In genomic region chr7:54841772-54842707, GRCh38 we compare ENCODE assay signal across 8 cellular contexts.
DNase-seq lines count a peak whose midpoint lies in the region; ATAC-seq, FAIRE-seq and TF ChIP-seq lines count a peak whose summit lies in the region.

No MANE protein-coding gene starts in this region.

- TF ChIP-seq POLR2A in heart left ventricle (IDR thresholded peaks at IDR 0.05), result no peak

- H3K4me1 ChIP-seq in right atrium auricular region (peaks cover 0 to 13% of the 10 kb centered on the region in 2 donors), RWPE2 (ENCODE audit: insufficient read depth, poor library complexity, severe bottlenecking) (peaks cover 56% of the 10 kb centered on the region), heart left ventricle (peaks cover 0 to 43% (median 20%) of the 10 kb centered on the region in 12 donors)

- ATAC-seq in Right ventricle myocardium superior (ENCODE audit: poor library complexity) (peak; percentile 30), RWPE2 (ENCODE audit: low read depth) (peak; percentile 52), heart left ventricle (peak in 1 of 4 donors; percentile 38), GM21515 (IDR thresholded peaks at IDR 0.05; ENCODE audit: unreplicated experiment) (no peak), GM21381 (IDR thresholded peaks at IDR 0.05; ENCODE audit: unreplicated experiment) (no peak)

- H3K27me3 ChIP-seq in right atrium auricular region (no peaks in the 10 kb centered on the region), RWPE2 (ENCODE audit: insufficient read depth, poor library complexity, severe bottlenecking) (no peaks in the 10 kb centered on the region), heart left ventricle (no peaks in the 10 kb centered on the region)

- no peaks in the 10 kb centered on the region for H3K36me3 ChIP-seq in right atrium auricular region
- no peaks in the 10 kb centered on the region; the same call in 1 of the 2 replicates for H3K36me3 ChIP-seq in RWPE2 (ENCODE audit: low read depth)
- H3K36me3 ChIP-seq in heart left ventricle, result no peaks in the 10 kb centered on the region

- H3K36me3 Mint-ChIP-seq in activated T-helper 2 cell treated with anti-CD3 and anti-CD28 coated beads, Interferon-gamma antibody, Interleukin-2, Interleukin-4, amounts not matched to agents 10 μg/mL and 5 μg/mL and 100 μg/mL, durations not matched to agents 14 hours and 24 hours and 36 hours (ENCODE audit: low read depth), result no peaks in the 10 kb centered on the region

- H3K4me3 ChIP-seq in right atrium auricular region, result no peak overlapping the region
- peak overlapping the region; percentile 21 for H3K4me3 ChIP-seq in RWPE2 (ENCODE audit: severe bottlenecking)
- H3K4me3 ChIP-seq in heart left ventricle, result no peak overlapping the region

- H3K9me3 Mint-ChIP-seq in activated T-helper 2 cell treated with anti-CD3 and anti-CD28 coated beads, Interferon-gamma antibody, Interleukin-2, Interleukin-4, amounts not matched to agents 10 μg/mL and 5 μg/mL and 100 μg/mL, durations not matched to agents 14 hours and 24 hours and 36 hours, result no peaks in the 10 kb centered on the region

- no peaks in the 10 kb centered on the region for H3K9me3 ChIP-seq in right atrium auricular region
- no peaks in the 10 kb centered on the region for H3K9me3 ChIP-seq in RWPE2 (ENCODE audit: severe bottlenecking)
- H3K9me3 ChIP-seq in heart left ventricle, result no peaks in the 10 kb centered on the region

- no peak overlapping the region for H3K4me3 Mint-ChIP-seq in activated T-helper 2 cell treated with anti-CD3 and anti-CD28 coated beads, Interferon-gamma antibody, Interleukin-2, Interleukin-4, amounts not matched to agents 10 μg/mL and 5 μg/mL and 100 μg/mL, durations not matched to agents 14 hours and 24 hours and 36 hours (ENCODE audit: low read depth)

- no peak overlapping the region for H3K27ac ChIP-seq in right atrium auricular region
- H3K27ac ChIP-seq in RWPE2 (ENCODE audit: poor library complexity, severe bottlenecking), result peak overlapping the region; percentile 92
- peak overlapping the region in 1 of 12 donors; percentile 33 for H3K27ac ChIP-seq in heart left ventricle

- H3K27ac Mint-ChIP-seq in activated T-helper 2 cell treated with anti-CD3 and anti-CD28 coated beads, Interferon-gamma antibody, Interleukin-2, Interleukin-4, amounts not matched to agents 10 μg/mL and 5 μg/mL and 100 μg/mL, durations not matched to agents 14 hours and 24 hours and 36 hours, result no peak overlapping the region

- peak in 1 of 2 donors; percentile 54 for TF ChIP-seq CTCF in right atrium auricular region (IDR thresholded peaks at IDR 0.05)
- TF ChIP-seq CTCF in RWPE2 (IDR thresholded peaks at IDR 0.05; ENCODE audit: poor library complexity, severe bottlenecking), result peak; percentile 65
- TF ChIP-seq CTCF in heart left ventricle (IDR thresholded peaks at IDR 0.05), result peak; percentile 24 to 61 (median 46)

- WGBS in heart left ventricle, 4 donors, result 42 to 46% (median 44%) methylated on average over 8 of the region's 8 CpGs

- intact Hi-C loops in Right ventricle myocardium superior (cut with DNase I) (no loop called here), heart left ventricle (cut with DNase I) (loop anchor here in 7 of 10 donors (5.0 to 10.0 kb wide), 4 partner anchors 55 to 415 kb away; no protein-coding TSS in a partner anchor)
- intact Hi-C loops in activated T-helper 2 cell treated with anti-CD3 and anti-CD28 coated beads, Interferon-gamma antibody, Interleukin-2, Interleukin-4, amounts not matched to agents 10 μg/mL and 5 μg/mL and 100 μg/mL, durations not matched to agents 14 hours and 24 hours and 36 hours (cut with micrococcal nuclease), result loop anchor here (10.0 kb wide), 1 partner anchor 67 kb away; no protein-coding TSS in a partner anchor

- peak; percentile 66 for DNase-seq in Right ventricle myocardium superior
- DNase-seq in right atrium auricular region (ENCODE audit: low spot score), result no peak
- no peak for DNase-seq in RWPE2 (ENCODE audit: low spot score)
- peak in 3 of 5 donors; percentile 42 to 62 (median 44) for DNase-seq in heart left ventricle
- no peak for DNase-seq in urothelium cell line (ENCODE audit: low spot score)
- no peak for DNase-seq in activated T-helper 2 cell treated with anti-CD3 and anti-CD28 coated beads, Interferon-gamma antibody, Interleukin-2, Interleukin-4, amounts not matched to agents 10 μg/mL and 5 μg/mL and 100 μg/mL, durations not matched to agents 14 hours and 24 hours and 36 hours (ENCODE audit: low spot score)

- H3K4me1 Mint-ChIP-seq in activated T-helper 2 cell treated with anti-CD3 and anti-CD28 coated beads, Interferon-gamma antibody, Interleukin-2, Interleukin-4, amounts not matched to agents 10 μg/mL and 5 μg/mL and 100 μg/mL, durations not matched to agents 14 hours and 24 hours and 36 hours (ENCODE audit: low read depth), result no peaks in the 10 kb centered on the region

- peak; percentile 80 for FAIRE-seq in urothelium cell line (lab: Jason Lieb, UNC)

- no peaks in the 10 kb centered on the region for H3K27me3 Mint-ChIP-seq in activated T-helper 2 cell treated with anti-CD3 and anti-CD28 coated beads, Interferon-gamma antibody, Interleukin-2, Interleukin-4, amounts not matched to agents 10 μg/mL and 5 μg/mL and 100 μg/mL, durations not matched to agents 14 hours and 24 hours and 36 hours (ENCODE audit: low read depth)

Comparison
In these comparisons a context has a peak if more than half of its experiments do, and no peak if none do; other contexts are left out.
1. DNase-seq: peak in Right ventricle myocardium superior (single experiment) and heart left ventricle (3 of 5); none in right atrium auricular region (single experiment), RWPE2 (single experiment), urothelium cell line (single experiment) and activated T-helper 2 cell treated with anti-CD3 and anti-CD28 coated beads, Interferon-gamma antibody, Interleukin-2, Interleukin-4, amounts not matched to agents 10 μg/mL and 5 μg/mL and 100 μg/mL, durations not matched to agents 14 hours and 24 hours and 36 hours (single experiment).
2. ATAC-seq: peak in Right ventricle myocardium superior (single experiment) and RWPE2 (single experiment); none in GM21515 (single experiment) and GM21381 (single experiment).